In the genomic region with DNA sequence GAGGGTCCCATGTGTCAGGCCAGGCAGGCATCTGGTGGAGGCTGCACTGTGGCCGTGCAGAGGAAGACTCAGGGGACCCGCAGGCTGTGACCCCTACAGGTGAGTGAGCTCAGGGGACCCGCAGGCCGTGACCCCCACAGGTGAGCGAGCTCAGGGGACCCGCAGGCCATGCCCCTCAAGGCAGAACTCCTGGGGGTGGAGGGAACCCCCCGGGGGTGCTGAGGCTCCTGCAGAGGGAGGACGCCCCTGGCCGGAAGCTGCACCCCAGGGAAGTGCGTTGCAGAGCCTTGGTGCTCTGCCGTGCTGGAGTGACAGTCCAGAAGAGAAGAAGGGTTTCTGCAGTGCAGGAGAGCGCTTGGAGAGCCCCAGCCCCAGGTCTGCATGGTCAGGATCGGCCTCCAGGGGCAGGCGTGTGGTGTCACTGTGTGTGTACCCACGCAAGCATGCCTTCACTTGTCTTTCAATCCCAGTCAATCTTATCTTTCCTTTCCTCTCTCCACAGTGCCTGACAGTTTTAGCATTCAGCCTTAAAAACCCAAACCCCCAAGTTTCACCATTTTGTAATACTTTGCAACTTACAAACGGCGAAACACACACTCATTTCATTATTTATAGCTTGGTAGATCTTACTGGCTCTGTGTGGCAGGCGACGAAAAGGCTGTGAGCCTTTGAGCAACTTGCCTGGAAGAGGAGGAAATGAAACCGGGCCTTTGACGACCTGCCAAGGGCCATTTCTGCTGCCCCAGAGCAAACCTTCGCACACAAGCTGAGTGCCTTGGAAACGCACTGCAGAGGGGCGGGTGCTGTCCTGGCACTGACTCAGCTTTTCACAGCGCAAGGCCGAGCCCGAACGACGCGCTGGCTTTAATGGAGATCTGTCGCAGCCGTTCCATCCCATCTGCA, we compare ENCODE assay signal across 9 cellular contexts.
A peak's percentile ranks its signal among the peaks of the same experiment; 100 is the strongest.
DNase-seq lines count a peak whose midpoint lies in the region; ATAC-seq and TF ChIP-seq lines count a peak whose summit lies in the region.
"Had no signal": no experiment of that assay in that cellular context is flagged by ENCODE, and none has a peak within 500 bp of the region (broad histone marks: within the 10 kb centered on the region; RNA-seq: fewer than 3 reads in every experiment).

No MANE protein-coding gene starts in this region.

- no peak overlapping the region for H3K4me3 Mint-ChIP-seq in activated CD4-positive, alpha-beta memory T cell treated with anti-CD3 and anti-CD28 coated beads for 36 hours

- in situ Hi-C loops in astrocyte of the cerebellum (cut with HindIII; ENCODE audit: low sequenced_read_pairs), result no loop called here

- H3K4me1 ChIP-seq in upper lobe of right lung, result peaks cover 12% of the 10 kb centered on the region
- H3K4me1 ChIP-seq: parathyroid adenoma had no signal

- peak overlapping the region; percentile 7 for H3K27ac ChIP-seq in upper lobe of right lung
- H3K27ac ChIP-seq: parathyroid adenoma had no signal

- H3K4me3 ChIP-seq in AG04449 (ENCODE audit: low read depth, low read length), result peak overlapping the region; percentile 8; the same call in 1 of the 2 replicates
- H3K4me3 ChIP-seq in astrocyte of the cerebellum (ENCODE audit: low read depth, low read length), result peak overlapping the region; percentile 2
- H3K4me3 ChIP-seq in upper lobe of right lung, result peak overlapping the region; percentile 24

- peak; percentile 85 for ATAC-seq in upper lobe of right lung
- ATAC-seq in activated naive CD4-positive, alpha-beta T cell treated with anti-CD3 and anti-CD28 coated beads, Interleukin-2, amount 50 U/mL, for 72 hours, result no peak

- peak; percentile 34 for TF ChIP-seq CTCF in AG04449 (IDR thresholded peaks at IDR 0.05; ENCODE audit: insufficient read depth, low read length, missing control alignments)
- peak; percentile 63 for TF ChIP-seq CTCF in astrocyte of the cerebellum (IDR thresholded peaks at IDR 0.05; ENCODE audit: low read depth, low read length, missing control alignments)
- TF ChIP-seq CTCF in upper lobe of right lung (IDR thresholded peaks at IDR 0.05), result peak; percentile 39

- H3K36me3 ChIP-seq in upper lobe of right lung, result no peaks in the 10 kb centered on the region

- no peaks in the 10 kb centered on the region for H3K4me1 Mint-ChIP-seq in activated CD4-positive, alpha-beta memory T cell treated with anti-CD3 and anti-CD28 coated beads for 36 hours (ENCODE audit: low read depth)

- POLR2A ChIA-PET in AG04449 (lab: Yijun Ruan, JAX), result no interaction called here
- POLR2A ChIA-PET in activated CD4-positive, alpha-beta memory T cell treated with anti-CD3 and anti-CD28 coated beads for 36 hours (lab: Charles Lee), result no interaction called here

- H3K9me3 ChIP-seq in upper lobe of right lung, result no peaks in the 10 kb centered on the region

- CTCF ChIA-PET in AG04449 (lab: Yijun Ruan, JAX), result interaction anchor here (0.8 to 7.8 kb wide), 19 partner anchors 9 to 860 kb away, joined by 3 to 315 read pairs (median 5); no protein-coding TSS in a partner anchor
- CTCF ChIA-PET in activated CD4-positive, alpha-beta memory T cell treated with anti-CD3 and anti-CD28 coated beads for 36 hours (lab: Charles Lee), result interaction anchor here (11.1 kb wide), 1 partner anchor 443 kb away, joined by 380 read pairs; no protein-coding TSS in a partner anchor

- DNase-seq in AG04449 (ENCODE audit: low read depth, low spot score), result no peak
- DNase-seq in NAMALWA (ENCODE audit: low spot score), result peak; percentile 22
- no peak for DNase-seq in astrocyte of the cerebellum (ENCODE audit: low read depth)
- peak; percentile 48 for DNase-seq in kidney tubule cell (ENCODE audit: low spot score)
- DNase-seq in upper lobe of right lung, result peak; percentile 89
- no peak for DNase-seq in activated naive CD4-positive, alpha-beta T cell treated with anti-CD3 and anti-CD28 coated beads, Interleukin-2, amount 50 U/mL, for 72 hours (ENCODE audit: low spot score in 2 of 2)
- DNase-seq in stimulated activated naive CD4-positive, alpha-beta T cell treated with Interleukin-2 at 50 U/mL for 16 hours (lab: John Stamatoyannopoulos, UW), result no peak
- DNase-seq in activated CD4-positive, alpha-beta memory T cell treated with anti-CD3 and anti-CD28 coated beads for 36 hours, result no peak

- no peak overlapping the region for H3K27ac Mint-ChIP-seq in activated naive CD4-positive, alpha-beta T cell treated with anti-CD3 and anti-CD28 coated beads, Interleukin-2, amount 50 U/mL, for 72 hours
- H3K27ac Mint-ChIP-seq in activated CD4-positive, alpha-beta memory T cell treated with anti-CD3 and anti-CD28 coated beads for 36 hours, result no peak overlapping the region

- H3K27me3 ChIP-seq in upper lobe of right lung, result no peaks in the 10 kb centered on the region

- no peaks in the 10 kb centered on the region for H3K36me3 Mint-ChIP-seq in activated naive CD4-positive, alpha-beta T cell treated with anti-CD3 and anti-CD28 coated beads, Interleukin-2, amount 50 U/mL, for 72 hours
- H3K36me3 Mint-ChIP-seq in activated CD4-positive, alpha-beta memory T cell treated with anti-CD3 and anti-CD28 coated beads for 36 hours, result no peaks in the 10 kb centered on the region

- H3K9me3 Mint-ChIP-seq in activated naive CD4-positive, alpha-beta T cell treated with anti-CD3 and anti-CD28 coated beads, Interleukin-2, amount 50 U/mL, for 72 hours, result no peaks in the 10 kb centered on the region
- H3K9me3 Mint-ChIP-seq in activated CD4-positive, alpha-beta memory T cell treated with anti-CD3 and anti-CD28 coated beads for 36 hours, result no peaks in the 10 kb centered on the region

- no peaks in the 10 kb centered on the region for H3K27me3 Mint-ChIP-seq in activated CD4-positive, alpha-beta memory T cell treated with anti-CD3 and anti-CD28 coated beads for 36 hours

- intact Hi-C loops in upper lobe of right lung (cut with DNase I), result loop anchor here (5.0 kb wide), 1 partner anchor 443 kb away; no protein-coding TSS in a partner anchor
- intact Hi-C loops in activated CD4-positive, alpha-beta memory T cell treated with anti-CD3 and anti-CD28 coated beads for 36 hours (cut with micrococcal nuclease), result loop anchor here (1.0 to 5.0 kb wide), 5 partner anchors 263 to 853 kb away; no protein-coding TSS in a partner anchor

Comparison
In these comparisons a context has a peak if more than half of its experiments do, and no peak if none do; other contexts are left out.
1. DNase-seq: peak in NAMALWA (single experiment), kidney tubule cell (single experiment) and upper lobe of right lung (single experiment); none in AG04449 (single experiment), astrocyte of the cerebellum (single experiment), activated naive CD4-positive, alpha-beta T cell treated with anti-CD3 and anti-CD28 coated beads, Interleukin-2, amount 50 U/mL, for 72 hours (0 of 2), stimulated activated naive CD4-positive, alpha-beta T cell treated with Interleukin-2 at 50 U/mL for 16 hours (single experiment) and activated CD4-positive, alpha-beta memory T cell treated with anti-CD3 and anti-CD28 coated beads for 36 hours (single experiment).
2. Peak in every context shown above with its lines, with median percentiles within 50 percentile points of each other: H3K4me3 ChIP-seq and CTCF ChIP-seq.